33 cellular contexts compared by ENCODE assay signal in genomic region chr11:117394221-117394925, GRCh38.
"Had no signal": no experiment of that assay in that cellular context is flagged by ENCODE, and none has a peak within 500 bp of the region (broad histone marks: within the 10 kb centered on the region; RNA-seq: fewer than 3 reads in every experiment).

No MANE protein-coding gene starts in this region.

- H3K4me1 Mint-ChIP-seq: activated B cell treated with CpG ODN at 0.5 μM for 24 hours; activated CD4-positive, alpha-beta T cell treated with anti-CD3 and anti-CD28 coated beads, Interleukin-2, amount 10 ng/mL, durations not matched to agents 24 days and 14 days; activated CD8-positive, alpha-beta memory T cell treated with anti-CD3 and anti-CD28 coated beads, Interleukin-2, amount 10 ng/mL, durations not matched to agents 7 days and 5 days; activated naive CD4-positive, alpha-beta T cell treated with anti-CD3 and anti-CD28 coated beads, Interleukin-2, amount 10 ng/mL, durations not matched to agents 7 days and 5 days had no signal

- ATAC-seq: activated CD4-positive, CD25-positive, alpha-beta regulatory T cell treated with anti-CD3 and anti-CD28 coated beads, Interleukin-2, amount 50 U/mL, for 24 hours; activated CD8-positive, alpha-beta memory T cell treated with anti-CD3 and anti-CD28 coated beads, Interleukin-2, amount 10 ng/mL, durations not matched to agents 7 days and 5 days; activated CD8-positive, alpha-beta T cell treated with anti-CD3 and anti-CD28 coated beads, Interleukin-2, amount 10 ng/mL, durations not matched to agents 7 days and 5 days; activated naive CD4-positive, alpha-beta T cell treated with anti-CD3 and anti-CD28 coated beads, Interleukin-2, amount 50 U/mL, for 72 hours; body of pancreas; foreskin keratinocyte; gastrocnemius medialis; T-helper 17 cell had no signal

- H3K27ac Mint-ChIP-seq: activated B cell treated with CpG ODN at 0.5 μM for 24 hours; activated CD4-positive, alpha-beta memory T cell treated with anti-CD3 and anti-CD28 coated beads for 36 hours; activated CD4-positive, alpha-beta T cell treated with anti-CD3 and anti-CD28 coated beads, Interleukin-2, amount 10 ng/mL, durations not matched to agents 24 days and 14 days; activated CD8-positive, alpha-beta memory T cell treated with anti-CD3 and anti-CD28 coated beads, Interleukin-2, amount 10 ng/mL, durations not matched to agents 7 days and 5 days; activated CD8-positive, alpha-beta T cell treated with anti-CD3 and anti-CD28 coated beads, Interleukin-2, amount 10 ng/mL, durations not matched to agents 7 days and 5 days; activated naive CD4-positive, alpha-beta T cell treated with anti-CD3 and anti-CD28 coated beads, Interleukin-2, amount 10 ng/mL, durations not matched to agents 7 days and 5 days; activated naive CD4-positive, alpha-beta T cell treated with anti-CD3 and anti-CD28 coated beads, Interleukin-2, amount 50 U/mL, for 72 hours; activated T-helper 1 cell treated with anti-CD3 and anti-CD28 coated beads, Interleukin-12 subunit alpha, Interleukin-12 subunit beta, Interleukin-2, Interleukin-4 antibody, amounts not matched to agents 30 ng/mL and 10 ng/mL and 1 ng/mL, durations not matched to agents 14 hours and 24 hours and 36 hours; activated T-helper 2 cell treated with anti-CD3 and anti-CD28 coated beads, Interferon-gamma antibody, Interleukin-2, Interleukin-4, amounts not matched to agents 10 μg/mL and 5 μg/mL and 100 μg/mL, durations not matched to agents 14 hours and 24 hours and 36 hours; dendritic cell treated with granulocyte-macrophage colony-stimulating factor and Interleukin-4, amounts not matched to agents 40 ng/mL and 50 ng/mL, for 4 days; T-helper 17 cell; T-helper 2 cell treated with Interferon-gamma antibody and Interleukin-4, amounts not matched to agents 5 μg/mL and 100 μg/mL, for 36 hours had no signal

- H3K9me3 Mint-ChIP-seq: activated T-helper 1 cell treated with anti-CD3 and anti-CD28 coated beads, Interleukin-12 subunit alpha, Interleukin-12 subunit beta, Interleukin-2, Interleukin-4 antibody, amounts not matched to agents 30 ng/mL and 10 ng/mL and 1 ng/mL, durations not matched to agents 14 hours and 24 hours and 36 hours; activated T-helper 2 cell treated with anti-CD3 and anti-CD28 coated beads, Interferon-gamma antibody, Interleukin-2, Interleukin-4, amounts not matched to agents 10 μg/mL and 5 μg/mL and 100 μg/mL, durations not matched to agents 14 hours and 24 hours and 36 hours had no signal

- DNase-seq: activated B cell treated with CpG ODN at 0.5 μM for 24 hours; activated CD4-positive, alpha-beta memory T cell treated with anti-CD3 and anti-CD28 coated beads for 36 hours; activated CD4-positive, alpha-beta T cell treated with anti-CD3 and anti-CD28 coated beads, Interleukin-2, amount 10 ng/mL, durations not matched to agents 24 days and 14 days; activated CD8-positive, alpha-beta memory T cell treated with anti-CD3 and anti-CD28 coated beads, Interleukin-2, amount 10 ng/mL, durations not matched to agents 7 days and 5 days; activated CD8-positive, alpha-beta memory T cell treated with anti-CD3 and anti-CD28 coated beads, Interleukin-2, amount 50 U/mL, for 4 hours; activated CD8-positive, alpha-beta T cell treated with anti-CD3 and anti-CD28 coated beads, Interleukin-2, amount 10 ng/mL, durations not matched to agents 7 days and 5 days; activated effector memory CD4-positive, alpha-beta T cell treated with anti-CD3 and anti-CD28 coated beads, Interleukin-2, amount 50 U/mL, for 16 hours; activated naive CD4-positive, alpha-beta T cell; activated naive CD4-positive, alpha-beta T cell treated with anti-CD3 and anti-CD28 coated beads, Interleukin-2, amount 10 ng/mL, durations not matched to agents 7 days and 5 days; activated T-cell treated with anti-CD3 and anti-CD28 coated beads, Interleukin-2, amount 50 U/mL, for 1 hour; activated T-cell treated with anti-CD3 and anti-CD28 coated beads, Interleukin-2, amount 50 U/mL, for 48 hours; amygdala; body of pancreas; central memory CD4-positive, alpha-beta T cell; cerebellar nuclear complex; effector memory CD4-positive, alpha-beta T cell; erythroblast; foreskin keratinocyte; gastrocnemius medialis; glutamatergic neuron; T-helper 1 cell; T-helper 17 cell; T1000; WERI-Rb-1 had no signal

- H3K4me3 ChIP-seq: body of pancreas, coronary artery, dorsolateral prefrontal cortex, esophagus muscularis mucosa, gastrocnemius medialis had no signal

- H3K27ac ChIP-seq: body of pancreas, coronary artery, dorsolateral prefrontal cortex, esophagus muscularis mucosa, foreskin keratinocyte, gastrocnemius medialis, WERI-Rb-1 had no signal

- H3K9me3 ChIP-seq: body of pancreas, gastrocnemius medialis had no signal

- H3K4me3 Mint-ChIP-seq: activated B cell treated with CpG ODN at 0.5 μM for 24 hours; activated CD4-positive, alpha-beta memory T cell treated with anti-CD3 and anti-CD28 coated beads for 36 hours; activated CD4-positive, alpha-beta T cell treated with anti-CD3 and anti-CD28 coated beads, Interleukin-2, amount 10 ng/mL, durations not matched to agents 24 days and 14 days; activated CD8-positive, alpha-beta memory T cell treated with anti-CD3 and anti-CD28 coated beads, Interleukin-2, amount 10 ng/mL, durations not matched to agents 7 days and 5 days; activated CD8-positive, alpha-beta T cell treated with anti-CD3 and anti-CD28 coated beads, Interleukin-2, amount 10 ng/mL, durations not matched to agents 7 days and 5 days; activated naive CD4-positive, alpha-beta T cell treated with anti-CD3 and anti-CD28 coated beads, Interleukin-2, amount 10 ng/mL, durations not matched to agents 7 days and 5 days; activated T-helper 1 cell treated with anti-CD3 and anti-CD28 coated beads, Interleukin-12 subunit alpha, Interleukin-12 subunit beta, Interleukin-2, Interleukin-4 antibody, amounts not matched to agents 30 ng/mL and 10 ng/mL and 1 ng/mL, durations not matched to agents 14 hours and 24 hours and 36 hours; dendritic cell treated with granulocyte-macrophage colony-stimulating factor and Interleukin-4, amounts not matched to agents 40 ng/mL and 50 ng/mL, for 4 days; T-helper 17 cell; T-helper 2 cell treated with Interferon-gamma antibody and Interleukin-4, amounts not matched to agents 5 μg/mL and 100 μg/mL, for 36 hours had no signal

- H3K27me3 ChIP-seq: body of pancreas, dorsolateral prefrontal cortex, esophagus muscularis mucosa, foreskin keratinocyte, gastrocnemius medialis had no signal

- H3K27me3 Mint-ChIP-seq: activated B cell treated with CpG ODN at 0.5 μM for 24 hours; activated CD4-positive, alpha-beta memory T cell treated with anti-CD3 and anti-CD28 coated beads for 36 hours; activated CD4-positive, alpha-beta T cell treated with anti-CD3 and anti-CD28 coated beads, Interleukin-2, amount 10 ng/mL, durations not matched to agents 24 days and 14 days; activated CD8-positive, alpha-beta memory T cell treated with anti-CD3 and anti-CD28 coated beads, Interleukin-2, amount 10 ng/mL, durations not matched to agents 7 days and 5 days; activated naive CD4-positive, alpha-beta T cell treated with anti-CD3 and anti-CD28 coated beads, Interleukin-2, amount 10 ng/mL, durations not matched to agents 7 days and 5 days; dendritic cell treated with granulocyte-macrophage colony-stimulating factor and Interleukin-4, amounts not matched to agents 40 ng/mL and 50 ng/mL, for 4 days; T-helper 17 cell had no signal

- H3K4me1 ChIP-seq: body of pancreas, esophagus muscularis mucosa, foreskin keratinocyte, gastrocnemius medialis had no signal
